In the genomic region with DNA sequence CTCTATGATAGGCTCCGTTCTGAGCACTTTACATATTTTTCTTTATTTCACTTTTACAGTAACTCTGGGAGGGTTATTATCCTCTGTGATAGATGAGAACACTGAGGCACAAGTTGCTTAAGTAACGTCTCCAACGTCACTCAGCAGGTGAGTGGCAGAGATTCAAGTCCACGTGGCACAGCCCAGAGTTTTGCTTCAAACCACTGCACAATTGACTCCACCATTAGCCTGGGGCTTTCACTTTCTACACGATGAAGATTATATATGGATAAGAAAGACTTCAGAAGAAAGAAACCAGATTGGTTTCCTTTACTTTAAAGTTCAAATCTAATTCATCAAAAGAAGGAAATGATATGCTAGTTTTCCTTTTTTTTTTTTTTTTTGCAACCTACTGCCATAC, we compare ENCODE assay signal across 10 cellular contexts.
A peak's percentile ranks its signal among the peaks of the same experiment; 100 is the strongest.
DNase-seq lines count a peak whose midpoint lies in the region; ATAC-seq and TF ChIP-seq lines count a peak whose summit lies in the region.
"Had no signal": no experiment of that assay in that cellular context is flagged by ENCODE, and none has a peak within 500 bp of the region (broad histone marks: within the 10 kb centered on the region; RNA-seq: fewer than 3 reads in every experiment).

No MANE protein-coding gene starts in this region.

- no peaks in the 10 kb centered on the region for H3K36me3 ChIP-seq in testis (ENCODE audit: low read depth, missing control alignments)
- H3K36me3 ChIP-seq: esophagus squamous epithelium had no signal

- DNase-seq in activated effector memory CD4-positive, alpha-beta T cell treated with anti-CD3 and anti-CD28 coated beads, Interleukin-2, amount 50 U/mL, for 16 hours = peak; percentile 79
- no peak for DNase-seq in activated effector memory CD4-positive, alpha-beta T cell treated with Interleukin-2 at 50 U/mL for 16 hours
- DNase-seq in activated T-helper 1 cell treated with anti-CD3 and anti-CD28 coated beads, Interleukin-12 subunit alpha, Interleukin-12 subunit beta, Interleukin-2, Interleukin-4 antibody, amounts not matched to agents 30 ng/mL and 10 ng/mL and 1 ng/mL, durations not matched to agents 14 hours and 24 hours and 36 hours (ENCODE audit: low spot score) = peak; percentile 37
- peak in 5 of 10 donors; percentile 6 to 53 (median 27) for DNase-seq in naive thymus-derived CD8-positive, alpha-beta T cell
- DNase-seq in testis (no peak), amygdala (lab: John Stamatoyannopoulos, UW) (no peak)
- DNase-seq: esophagus squamous epithelium, NCI-H1048 had no signal

- H3K9me3 Mint-ChIP-seq in activated T-helper 1 cell treated with anti-CD3 and anti-CD28 coated beads, Interleukin-12 subunit alpha, Interleukin-12 subunit beta, Interleukin-2, Interleukin-4 antibody, amounts not matched to agents 30 ng/mL and 10 ng/mL and 1 ng/mL, durations not matched to agents 14 hours and 24 hours and 36 hours = peaks cover 8% of the 10 kb centered on the region
- no peaks in the 10 kb centered on the region for H3K9me3 Mint-ChIP-seq in naive thymus-derived CD8-positive, alpha-beta T cell
- no peaks in the 10 kb centered on the region for H3K9me3 Mint-ChIP-seq in stimulated activated naive CD8-positive, alpha-beta T cell treated with anti-CD3 and anti-CD28 coated beads, Interleukin-15, Interleukin-2, amounts not matched to agents 100 ng/mL and 50 ng/mL, for 24 hours

- peak; percentile 66 to 98 for ATAC-seq in naive thymus-derived CD8-positive, alpha-beta T cell
- no peak for ATAC-seq in HG03039 (IDR thresholded peaks at IDR 0.05; ENCODE audit: unreplicated experiment)

- H3K4me3 ChIP-seq in testis = no peak overlapping the region
- H3K4me3 ChIP-seq: esophagus squamous epithelium had no signal

- H3K27ac Mint-ChIP-seq in activated T-helper 1 cell treated with anti-CD3 and anti-CD28 coated beads, Interleukin-12 subunit alpha, Interleukin-12 subunit beta, Interleukin-2, Interleukin-4 antibody, amounts not matched to agents 30 ng/mL and 10 ng/mL and 1 ng/mL, durations not matched to agents 14 hours and 24 hours and 36 hours = peak overlapping the region; percentile 92
- peak overlapping the region in 5 of 10 donors; percentile 2 to 46 (median 18) for H3K27ac Mint-ChIP-seq in naive thymus-derived CD8-positive, alpha-beta T cell
- H3K27ac Mint-ChIP-seq in stimulated activated naive CD8-positive, alpha-beta T cell treated with anti-CD3 and anti-CD28 coated beads, Interleukin-15, Interleukin-2, amounts not matched to agents 100 ng/mL and 50 ng/mL, for 24 hours = peak overlapping the region; percentile 96

- intact Hi-C loops in activated T-helper 1 cell treated with anti-CD3 and anti-CD28 coated beads, Interleukin-12 subunit alpha, Interleukin-12 subunit beta, Interleukin-2, Interleukin-4 antibody, amounts not matched to agents 30 ng/mL and 10 ng/mL and 1 ng/mL, durations not matched to agents 14 hours and 24 hours and 36 hours (cut with micrococcal nuclease) = loop anchor here (1.0 kb wide), 2 partner anchors 10 to 348 kb away; no protein-coding TSS in a partner anchor
- intact Hi-C loops in testis (cut with DNase I; ENCODE audit: low total_unique reads) = no loop called here

- H3K4me1 ChIP-seq in testis = peaks cover 8% of the 10 kb centered on the region

- H3K27me3 Mint-ChIP-seq in activated T-helper 1 cell treated with anti-CD3 and anti-CD28 coated beads, Interleukin-12 subunit alpha, Interleukin-12 subunit beta, Interleukin-2, Interleukin-4 antibody, amounts not matched to agents 30 ng/mL and 10 ng/mL and 1 ng/mL, durations not matched to agents 14 hours and 24 hours and 36 hours (ENCODE audit: insufficient read depth) = peaks cover 4% of the 10 kb centered on the region
- peaks cover 13 to 31% (median 21%) of the 10 kb centered on the region in 5 donors for H3K27me3 Mint-ChIP-seq in naive thymus-derived CD8-positive, alpha-beta T cell
- H3K27me3 Mint-ChIP-seq in stimulated activated naive CD8-positive, alpha-beta T cell treated with anti-CD3 and anti-CD28 coated beads, Interleukin-15, Interleukin-2, amounts not matched to agents 100 ng/mL and 50 ng/mL, for 24 hours = peaks cover 28% of the 10 kb centered on the region

- peaks cover 5% of the 10 kb centered on the region for H3K36me3 Mint-ChIP-seq in activated T-helper 1 cell treated with anti-CD3 and anti-CD28 coated beads, Interleukin-12 subunit alpha, Interleukin-12 subunit beta, Interleukin-2, Interleukin-4 antibody, amounts not matched to agents 30 ng/mL and 10 ng/mL and 1 ng/mL, durations not matched to agents 14 hours and 24 hours and 36 hours (ENCODE audit: low read depth)
- H3K36me3 Mint-ChIP-seq in naive thymus-derived CD8-positive, alpha-beta T cell = no peaks in the 10 kb centered on the region
- no peaks in the 10 kb centered on the region for H3K36me3 Mint-ChIP-seq in stimulated activated naive CD8-positive, alpha-beta T cell treated with anti-CD3 and anti-CD28 coated beads, Interleukin-15, Interleukin-2, amounts not matched to agents 100 ng/mL and 50 ng/mL, for 24 hours (ENCODE audit: low read depth)

- H3K4me1 Mint-ChIP-seq in activated T-helper 1 cell treated with anti-CD3 and anti-CD28 coated beads, Interleukin-12 subunit alpha, Interleukin-12 subunit beta, Interleukin-2, Interleukin-4 antibody, amounts not matched to agents 30 ng/mL and 10 ng/mL and 1 ng/mL, durations not matched to agents 14 hours and 24 hours and 36 hours (ENCODE audit: low read depth) = peaks cover 62% of the 10 kb centered on the region
- peaks cover 10 to 22% (median 17%) of the 10 kb centered on the region in 4 donors for H3K4me1 Mint-ChIP-seq in naive thymus-derived CD8-positive, alpha-beta T cell
- H3K4me1 Mint-ChIP-seq in stimulated activated naive CD8-positive, alpha-beta T cell treated with anti-CD3 and anti-CD28 coated beads, Interleukin-15, Interleukin-2, amounts not matched to agents 100 ng/mL and 50 ng/mL, for 24 hours (ENCODE audit: low read depth) = peaks cover 82% of the 10 kb centered on the region

- TF ChIP-seq CTCF in testis (IDR thresholded peaks at IDR 0.05) = no peak

- peak overlapping the region; percentile 65 for H3K4me3 Mint-ChIP-seq in activated T-helper 1 cell treated with anti-CD3 and anti-CD28 coated beads, Interleukin-12 subunit alpha, Interleukin-12 subunit beta, Interleukin-2, Interleukin-4 antibody, amounts not matched to agents 30 ng/mL and 10 ng/mL and 1 ng/mL, durations not matched to agents 14 hours and 24 hours and 36 hours
- peak overlapping the region; percentile 19 to 77 (median 60) for H3K4me3 Mint-ChIP-seq in naive thymus-derived CD8-positive, alpha-beta T cell
- H3K4me3 Mint-ChIP-seq in stimulated activated naive CD8-positive, alpha-beta T cell treated with anti-CD3 and anti-CD28 coated beads, Interleukin-15, Interleukin-2, amounts not matched to agents 100 ng/mL and 50 ng/mL, for 24 hours = peak overlapping the region; percentile 64

- H3K27ac ChIP-seq in testis = no peak overlapping the region
- H3K27ac ChIP-seq: esophagus squamous epithelium had no signal

- TF ChIP-seq POLR2A in testis (IDR thresholded peaks at IDR 0.05) = no peak

- POLR2A ChIA-PET in naive thymus-derived CD8-positive, alpha-beta T cell (lab: Charles Lee) = no interaction called here

- WGBS in testis, 2 donors = 80 to 82% methylated on average over 5 of the region's 5 CpGs

- H3K27me3 ChIP-seq in testis = no peaks in the 10 kb centered on the region

- H3K9me3 ChIP-seq in testis = no peaks in the 10 kb centered on the region
- H3K9me3 ChIP-seq: esophagus squamous epithelium had no signal

Comparison
In these comparisons a context has a peak if more than half of its experiments do, and no peak if none do; other contexts are left out.
1. DNase-seq: peak in activated effector memory CD4-positive, alpha-beta T cell treated with anti-CD3 and anti-CD28 coated beads, Interleukin-2, amount 50 U/mL, for 16 hours (single experiment) and activated T-helper 1 cell treated with anti-CD3 and anti-CD28 coated beads, Interleukin-12 subunit alpha, Interleukin-12 subunit beta, Interleukin-2, Interleukin-4 antibody, amounts not matched to agents 30 ng/mL and 10 ng/mL and 1 ng/mL, durations not matched to agents 14 hours and 24 hours and 36 hours (single experiment); none in activated effector memory CD4-positive, alpha-beta T cell treated with Interleukin-2 at 50 U/mL for 16 hours (single experiment), testis (single experiment) and amygdala (0 of 56).
2. Peak in every context shown above with its lines, with median percentiles within 50 percentile points of each other: H3K4me3 Mint-ChIP-seq.